1 cellular context compared by ENCODE assay signal in genomic region chr10:100986952-100987684, GRCh38.
TF ChIP-seq lines count a peak whose summit lies in the region.

TSS of gene MRPL43 (minus strand) at chr10:100987497. CDS start at chr10:100987443, 54 bp downstream.
TSS of gene TWNK (plus strand) at chr10:100987543. CDS start at chr10:100988211, 668 bp downstream.

TF ChIP-seq in WTC11, 78 proteins besides CTCF, POLR2A, EP300 and RAD21 (continued from another document and continues in another):
- peak; percentile 58; the same call in 1 of the 2 replicates for TF ChIP-seq ZNF138 (CRISPR knock-in tag; conservative IDR thresholded peaks at IDR 0.05)
- TF ChIP-seq NR2C2 (CRISPR knock-in tag; IDR thresholded peaks at IDR 0.05) = peak; percentile 98
- peak; percentile 62; the same call in 1 of the 2 replicates for TF ChIP-seq ATF3 (CRISPR knock-in tag; conservative IDR thresholded peaks at IDR 0.05)
- TF ChIP-seq RELA (CRISPR knock-in tag; IDR thresholded peaks at IDR 0.05; ENCODE audit: borderline replicate concordance) = no peak
- no peak for TF ChIP-seq ZNF671 (CRISPR knock-in tag; IDR thresholded peaks at IDR 0.05)
- TF ChIP-seq ZNF219 (CRISPR knock-in tag; IDR thresholded peaks at IDR 0.05; ENCODE audit: borderline replicate concordance) = no peak
- no peak for TF ChIP-seq TEAD4 (CRISPR knock-in tag; IDR thresholded peaks at IDR 0.05)
- TF ChIP-seq AFF4 (CRISPR knock-in tag; IDR thresholded peaks at IDR 0.05; ENCODE audit: borderline replicate concordance) = 0 out of 2 replicates have a peak, but pooled peaks have one; percentile 37
- TF ChIP-seq ZNF512 (CRISPR knock-in tag; IDR thresholded peaks at IDR 0.05; ENCODE audit: borderline replicate concordance) = no peak
- peak; percentile 92 for TF ChIP-seq FOXP1 (CRISPR knock-in tag; IDR thresholded peaks at IDR 0.05; ENCODE audit: borderline replicate concordance)
- no peak for TF ChIP-seq ZNF423 (CRISPR knock-in tag; IDR thresholded peaks at IDR 0.05)
- TF ChIP-seq ZNF416 (CRISPR knock-in tag; IDR thresholded peaks at IDR 0.05) = no peak
- no peak for TF ChIP-seq ELF4 (CRISPR knock-in tag; IDR thresholded peaks at IDR 0.05; ENCODE audit: low read depth)
- no peak for TF ChIP-seq TEAD1 (CRISPR knock-in tag; IDR thresholded peaks at IDR 0.05)
- no peak for TF ChIP-seq SMAD4 (CRISPR knock-in tag; IDR thresholded peaks at IDR 0.05)
- 0 out of 2 replicates have a peak, but pooled peaks have one; percentile 30 for TF ChIP-seq USF2 (CRISPR knock-in tag; IDR thresholded peaks at IDR 0.05)
- TF ChIP-seq ZNF317 (CRISPR knock-in tag; IDR thresholded peaks at IDR 0.05; ENCODE audit: borderline replicate concordance, low read depth) = no peak
- peak; percentile 97 for TF ChIP-seq MAX (CRISPR knock-in tag; IDR thresholded peaks at IDR 0.05)
- TF ChIP-seq NR1H2 (CRISPR knock-in tag; IDR thresholded peaks at IDR 0.05) = no peak
- TF ChIP-seq NFATC4 (CRISPR knock-in tag; IDR thresholded peaks at IDR 0.05) = no peak
- 0 out of 2 replicates have a peak, but pooled peaks have one; percentile 27 for TF ChIP-seq ESRRA (CRISPR knock-in tag; IDR thresholded peaks at IDR 0.05; ENCODE audit: borderline replicate concordance)
- peak; percentile 38; the same call in 1 of the 2 replicates for TF ChIP-seq JUN (CRISPR knock-in tag; IDR thresholded peaks at IDR 0.05)
- TF ChIP-seq OVOL2 (CRISPR knock-in tag; IDR thresholded peaks at IDR 0.05; ENCODE audit: borderline replicate concordance) = no peak
- no peak for TF ChIP-seq ATF2 (CRISPR knock-in tag; IDR thresholded peaks at IDR 0.05; ENCODE audit: borderline replicate concordance, low read depth)
- TF ChIP-seq ZNF263 (CRISPR knock-in tag; IDR thresholded peaks at IDR 0.05; ENCODE audit: low read depth) = no peak
- TF ChIP-seq CREB1 (CRISPR knock-in tag; IDR thresholded peaks at IDR 0.05) = peak; percentile 75; the same call in 1 of the 2 replicates
- TF ChIP-seq STAT6 (CRISPR knock-in tag; conservative IDR thresholded peaks at IDR 0.05; ENCODE audit: low read depth) = no peak
- 0 out of 2 replicates have a peak, but pooled peaks have one; percentile 49 for TF ChIP-seq ZBTB43 (CRISPR knock-in tag; IDR thresholded peaks at IDR 0.05)
- 0 out of 2 replicates have a peak, but pooled peaks have one; percentile 36 for TF ChIP-seq ATF1 (CRISPR knock-in tag; IDR thresholded peaks at IDR 0.05)
- 0 out of 2 replicates have a peak, but pooled peaks have one; percentile 25 for TF ChIP-seq TP53 (CRISPR knock-in tag; IDR thresholded peaks at IDR 0.05)
- TF ChIP-seq IRF2 (CRISPR knock-in tag; IDR thresholded peaks at IDR 0.05; ENCODE audit: borderline replicate concordance, low read depth) = no peak
- TF ChIP-seq ZNF532 (CRISPR knock-in tag; IDR thresholded peaks at IDR 0.05; ENCODE audit: borderline replicate concordance) = no peak
- TF ChIP-seq NR3C1 (CRISPR knock-in tag; conservative IDR thresholded peaks at IDR 0.05; ENCODE audit: low read depth) = 0 out of 2 replicates have a peak, but pooled peaks have one; percentile 70
- TF ChIP-seq FOXK1 (CRISPR knock-in tag; IDR thresholded peaks at IDR 0.05) = peak; percentile 100
- no peak for TF ChIP-seq ZNF425 (CRISPR knock-in tag; conservative IDR thresholded peaks at IDR 0.05)
- TF ChIP-seq ETV6 (CRISPR knock-in tag; IDR thresholded peaks at IDR 0.05) = peak; percentile 98
- 0 out of 2 replicates have a peak, but pooled peaks have one; percentile 67 for TF ChIP-seq CBFB (CRISPR knock-in tag; IDR thresholded peaks at IDR 0.05; ENCODE audit: low read depth)
- no peak for TF ChIP-seq CREM (CRISPR knock-in tag; IDR thresholded peaks at IDR 0.05)
